8 cellular contexts compared by ENCODE assay signal in genomic region chr2:151408788-151409600, GRCh38. TPM values are rescaled to one million over a fixed set of nuclear protein-coding genes. Genes with fewer than 3 reads are reported as not detected.
DNase-seq lines count a peak whose midpoint lies in the region; ATAC-seq and TF ChIP-seq lines count a peak whose summit lies in the region.

No MANE protein-coding gene starts in this region.

- H3K27me3 ChIP-seq in lung (ENCODE audit: control insufficient read depth, insufficient read depth), result no peaks in the 10 kb centered on the region
- no peaks in the 10 kb centered on the region for H3K27me3 ChIP-seq in thymus (ENCODE audit: control insufficient read depth, insufficient read depth)

- peaks cover 12% of the 10 kb centered on the region for H3K36me3 Mint-ChIP-seq in activated T-cell treated with anti-CD3 and anti-CD28 coated beads, Interleukin-2, amount 50 U/mL, for 4 hours (ENCODE audit: insufficient read depth)

- H3K9me3 Mint-ChIP-seq in activated T-cell treated with anti-CD3 and anti-CD28 coated beads, Interleukin-2, amount 50 U/mL, for 4 hours, result no peaks in the 10 kb centered on the region

- no peak for TF ChIP-seq CTCF in lung (IDR thresholded peaks at IDR 0.05; ENCODE audit: control extremely low read depth, extremely low read depth)

- H3K36me3 ChIP-seq in lung (ENCODE audit: control insufficient read depth in 2 of 2, insufficient read depth in 2 of 2, low read length in 2 of 2) (peaks cover 2 to 4% of the 10 kb centered on the region in 2 donors), thymus (ENCODE audit: control insufficient read depth, insufficient read depth) (no peaks in the 10 kb centered on the region)

- H3K4me1 Mint-ChIP-seq in activated T-cell treated with anti-CD3 and anti-CD28 coated beads, Interleukin-2, amount 50 U/mL, for 4 hours (ENCODE audit: low read depth), result peaks cover 18% of the 10 kb centered on the region

- peak overlapping the region; percentile 93 for H3K27ac ChIP-seq in angular gyrus (ENCODE audit: low read depth, low read length)
- H3K27ac ChIP-seq in lung (ENCODE audit: low read depth in 1 of 2, low read length in 1 of 2), result no peak overlapping the region
- no peak overlapping the region for H3K27ac ChIP-seq in thymus (ENCODE audit: low read depth)

- ATAC-seq in activated T-cell treated with anti-CD3 and anti-CD28 coated beads, Interleukin-2, amount 50 U/mL, for 4 hours, result no peak
- ATAC-seq in lung (ENCODE audit: insufficient read depth, low FRiP score), result no peak
- no peak for ATAC-seq in GM18519 (IDR thresholded peaks at IDR 0.05; ENCODE audit: low FRiP score, unreplicated experiment)

- H3K9me3 ChIP-seq in lung (ENCODE audit: control insufficient read depth in 2 of 2, insufficient read depth in 1 of 2, low read length in 1 of 2), result no peaks in the 10 kb centered on the region
- H3K9me3 ChIP-seq in thymus (ENCODE audit: control insufficient read depth), result no peaks in the 10 kb centered on the region

- H3K27me3 Mint-ChIP-seq in activated T-cell treated with anti-CD3 and anti-CD28 coated beads, Interleukin-2, amount 50 U/mL, for 4 hours (ENCODE audit: low read depth), result no peaks in the 10 kb centered on the region

- no peak for DNase-seq in activated T-cell treated with anti-CD3 and anti-CD28 coated beads, Interleukin-2, amount 50 U/mL, for 4 hours
- DNase-seq in activated T-cell treated with anti-CD3 and anti-CD28 coated beads for 4 hours (no peak), lung (ENCODE audit: low spot score) (no peak), AML-193 (lab: John Stamatoyannopoulos, UW) (no peak), NCI-H345 treated with DMSO at 0.1 percent for 48 hours (lab: John Stamatoyannopoulos, UW; ENCODE audit: unreplicated experiment) (no peak)

- H3K4me3 ChIP-seq in lung (peak overlapping the region; percentile 99), thymus (ENCODE audit: low read length) (peak overlapping the region; percentile 84)

- peak overlapping the region; percentile 94 for H3K4me3 Mint-ChIP-seq in activated T-cell treated with anti-CD3 and anti-CD28 coated beads, Interleukin-2, amount 50 U/mL, for 4 hours

- 91 to 92% methylated on average over 24 to 25 of the region's 25 CpGs for WGBS in lung, 2 donors
- WGBS in thymus, result 97% methylated on average over 25 of the region's 25 CpGs

- H3K4me1 ChIP-seq in lung (ENCODE audit: control insufficient read depth in 2 of 2, insufficient read depth in 2 of 2, low read length in 2 of 2) (no peaks in the 10 kb centered on the region), thymus (ENCODE audit: control insufficient read depth, insufficient read depth, low read length) (no peaks in the 10 kb centered on the region)

RNA-seq across cellular contexts. Expression of gene RIF1, which starts 0.7 kb away (rescaled TPM):
- total RNA-seq in activated T-cell treated with anti-CD3 and anti-CD28 coated beads, Interleukin-2, amount 50 U/mL, for 4 hours, result 10 to 100 TPM; 63.6 to 68.9 (median 64.1) TPM
- 10 to 100 TPM; 27.3 to 78.3 TPM for total RNA-seq in lung
- polyA plus RNA-seq in lung (1 to 10 TPM; 4.3 to 5.3 TPM), thymus (7.4 TPM)

RNA-seq across cellular contexts. Expression of gene TNFAIP6, which starts 51.6 kb away (rescaled TPM):
- not detected for total RNA-seq in activated T-cell treated with anti-CD3 and anti-CD28 coated beads, Interleukin-2, amount 50 U/mL, for 4 hours
- 10 to 100 TPM in 1 of 2 donors, 1 to 10 TPM in 1; 6.0 to 10.7 TPM for total RNA-seq in lung
- polyA plus RNA-seq in lung (100 to 1,000 TPM in 1 of 2 donors, 1 to 10 TPM in 1; 1.6 to 134 TPM), thymus (3.3 TPM)

Comparison
In these comparisons a context has a peak if more than half of its experiments do, and no peak if none do; other contexts are left out.
1. RNA of gene TNFAIP6, which starts 51.6 kb away (total RNA-seq): 6.0 to 10.7 TPM in lung; not detected in activated T-cell treated with anti-CD3 and anti-CD28 coated beads, Interleukin-2, amount 50 U/mL, for 4 hours; every median in the first group is over 4 times any median in the second.